In genomic region chr16:87817910-87818309, GRCh38 we compare ENCODE assay signal across 20 cellular contexts.
"Had no signal": no experiment of that assay in that cellular context is flagged by ENCODE, and none has a peak within 500 bp of the region (broad histone marks: within the 10 kb centered on the region; RNA-seq: fewer than 3 reads in every experiment).

No MANE protein-coding gene starts in this region.

- H3K4me1 ChIP-seq: body of pancreas had no signal

- H3K27me3 Mint-ChIP-seq: activated CD8-positive, alpha-beta T cell treated with anti-CD3 and anti-CD28 coated beads for 36 hours; activated naive CD4-positive, alpha-beta T cell treated with anti-CD3 and anti-CD28 coated beads, Interleukin-2, amount 50 U/mL, for 24 hours had no signal

- ATAC-seq: activated CD4-positive, CD25-positive, alpha-beta regulatory T cell treated with anti-CD3 and anti-CD28 coated beads, Interleukin-2, amount 50 U/mL, for 24 hours; activated CD8-positive, alpha-beta T cell treated with anti-CD3 and anti-CD28 coated beads for 36 hours; body of pancreas; PC-3 had no signal

- H3K4me3 Mint-ChIP-seq: activated CD8-positive, alpha-beta T cell treated with anti-CD3 and anti-CD28 coated beads for 36 hours; activated naive CD4-positive, alpha-beta T cell treated with anti-CD3 and anti-CD28 coated beads, Interleukin-2, amount 50 U/mL, for 24 hours; activated T-helper 1 cell treated with anti-CD3 and anti-CD28 coated beads, Interleukin-12 subunit alpha, Interleukin-12 subunit beta, Interleukin-2, Interleukin-4 antibody, amounts not matched to agents 30 ng/mL and 10 ng/mL and 1 ng/mL, durations not matched to agents 14 hours and 24 hours and 36 hours; T-helper 1 cell treated with Interleukin-12 subunit alpha and Interleukin-12 subunit beta and Interleukin-4 antibody, amounts not matched to agents 30 μg/mL and 1 μg/mL, for 36 hours had no signal

- H3K27me3 ChIP-seq: body of pancreas had no signal

- H3K27ac ChIP-seq: body of pancreas had no signal

- H3K4me3 ChIP-seq: body of pancreas had no signal

- H3K9me3 Mint-ChIP-seq: activated naive CD4-positive, alpha-beta T cell treated with anti-CD3 and anti-CD28 coated beads, Interleukin-2, amount 50 U/mL, for 24 hours had no signal

- DNase-seq: activated CD4-positive, alpha-beta T cell treated with anti-CD3 and anti-CD28 coated beads for 4 hours; activated CD8-positive, alpha-beta memory T cell treated with anti-CD3 and anti-CD28 coated beads, Interleukin-2, amount 50 U/mL, for 4 hours; activated CD8-positive, alpha-beta T cell treated with anti-CD3 and anti-CD28 coated beads for 36 hours; activated effector memory CD4-positive, alpha-beta T cell treated with Interleukin-2 at 50 U/mL for 16 hours; activated naive CD4-positive, alpha-beta T cell; aorta; body of pancreas; central memory CD4-positive, alpha-beta T cell; NCI-H1048; NCI-H146; NCI-H187 treated with DMSO at 0.1 percent for 48 hours; NCI-H2081 treated with DMSO at 0.1 percent for 48 hours; NCI-H446; NCI-H524; PC-3; SHP77 treated with DMSO at 0.1 percent for 48 hours had no signal

- H3K27ac Mint-ChIP-seq: activated CD8-positive, alpha-beta T cell treated with anti-CD3 and anti-CD28 coated beads for 36 hours; activated T-helper 1 cell treated with anti-CD3 and anti-CD28 coated beads, Interleukin-12 subunit alpha, Interleukin-12 subunit beta, Interleukin-2, Interleukin-4 antibody, amounts not matched to agents 30 ng/mL and 10 ng/mL and 1 ng/mL, durations not matched to agents 14 hours and 24 hours and 36 hours; T-helper 1 cell treated with Interleukin-12 subunit alpha and Interleukin-12 subunit beta and Interleukin-4 antibody, amounts not matched to agents 30 μg/mL and 1 μg/mL, for 36 hours had no signal
